In genomic region chr19:13267889-13268288, GRCh38 we compare ENCODE assay signal across 2 cellular contexts.
A peak's percentile ranks its signal among the peaks of the same experiment; 100 is the strongest.
TF ChIP-seq lines count a peak whose summit lies in the region.

No MANE protein-coding gene starts in this region.

TF ChIP-seq in IMR-90, 13 proteins besides CTCF, POLR2A, EP300 and RAD21 (continued from another document):
- TF ChIP-seq MXI1 (IDR thresholded peaks at IDR 0.05; ENCODE audit: borderline replicate concordance, low read depth, low read length) (no peak), RFX5 (IDR thresholded peaks at IDR 0.05; ENCODE audit: low read depth, low read length) (no peak), RCOR1 (IDR thresholded peaks at IDR 0.05; ENCODE audit: insufficient replicate concordance, low read length) (no peak), MAZ (IDR thresholded peaks at IDR 0.05; ENCODE audit: borderline replicate concordance, low read depth, low read length) (no peak), BHLHE40 (IDR thresholded peaks at IDR 0.05; ENCODE audit: low read depth, low read length) (no peak), CEBPB (IDR thresholded peaks at IDR 0.05; ENCODE audit: low read depth, low read length) (no peak), SMC3 (IDR thresholded peaks at IDR 0.05; ENCODE audit: low read depth, low read length) (no peak), MAFK (IDR thresholded peaks at IDR 0.05; ENCODE audit: low read depth, low read length) (no peak), USF2 (IDR thresholded peaks at IDR 0.05; ENCODE audit: low read depth, low read length) (no peak), ELK1 (IDR thresholded peaks at IDR 0.05; ENCODE audit: borderline replicate concordance, low read depth, low read length) (no peak), FOS (IDR thresholded peaks at IDR 0.05; ENCODE audit: low read depth, low read length) (no peak), NFE2L2 (IDR thresholded peaks at IDR 0.05; ENCODE audit: low read depth, low read length) (no peak)

TF ChIP-seq in K562, 482 proteins besides CTCF, POLR2A, EP300 and RAD21 (continued from another document):
- TF ChIP-seq ARID1B (IDR thresholded peaks at IDR 0.05), result peak; percentile 48; the same call in 1 of the 2 replicates
- no peak for TF ChIP-seq TARDBP (IDR thresholded peaks at IDR 0.05)
- TF ChIP-seq CBFA2T3 (IDR thresholded peaks at IDR 0.05), result peak; percentile 41
- TF ChIP-seq NEUROD1 (IDR thresholded peaks at IDR 0.05; ENCODE audit: borderline replicate concordance, low read depth, low read length, partially characterized antibody), result no peak
- peak; percentile 23; the same call in 1 of the 2 replicates for TF ChIP-seq TAL1 (IDR thresholded peaks at IDR 0.05)
- TF ChIP-seq ZNF57 (CRISPR knock-in tag; IDR thresholded peaks at IDR 0.05), result no peak
- TF ChIP-seq ZNF316 (IDR thresholded peaks at IDR 0.05), result no peak
